8 cellular contexts compared by ENCODE assay signal in genomic region chr2:105143467-105144127, GRCh38.
A peak's percentile ranks its signal among the peaks of the same experiment; 100 is the strongest.
DNase-seq lines count a peak whose midpoint lies in the region; ATAC-seq and TF ChIP-seq lines count a peak whose summit lies in the region.

No MANE protein-coding gene starts in this region.

- H3K9me2 ChIP-seq in MM.1S (replicated peaks; ENCODE audit: insufficient read depth, low read length): no peaks in the 10 kb centered on the region

- H3K4me1 ChIP-seq in MM.1S (ENCODE audit: low read length): no peaks in the 10 kb centered on the region
- no peaks in the 10 kb centered on the region for H3K4me1 ChIP-seq in iPS-15b (ENCODE audit: control insufficient read depth, insufficient read depth, low read length)

- no peak overlapping the region for H3K9ac ChIP-seq in MM.1S (ENCODE audit: low read length)
- no peak overlapping the region for H3K9ac ChIP-seq in iPS-15b (ENCODE audit: low read depth, low read length)

- H3K4me3 ChIP-seq in GM06990 (replicated peaks; ENCODE audit: low read depth, low read length) (peak overlapping the region; percentile 36), MM.1S (ENCODE audit: low read length) (peak overlapping the region; percentile 51), iPS-15b (ENCODE audit: low read depth, low read length) (peak overlapping the region; percentile 69)

- DNase-seq in GM06990 (ENCODE audit: extremely low read depth, insufficient read length) (no peak), MM.1S (peak; percentile 41)
- DNase-seq in activated naive CD4-positive, alpha-beta T cell treated with anti-CD3 and anti-CD28 coated beads, Interleukin-2, amount 50 U/mL, for 16 hours: peak; percentile 33
- DNase-seq in stimulated activated CD4-positive, alpha-beta T cell treated with anti-CD3 and anti-CD28 coated beads, Interleukin-1b, Interleukin-23, amount 100 ng/mL, for 48 hours: peak; percentile 19

- H3K79me2 ChIP-seq in MM.1S (ENCODE audit: low read length): no peaks in the 10 kb centered on the region

- H2AFZ ChIP-seq in MM.1S (ENCODE audit: low read length): peak overlapping the region; percentile 20; the same call in 1 of the 2 replicates

- H3K9me3 ChIP-seq in MM.1S (replicated peaks; ENCODE audit: insufficient read depth, low read length): no peaks in the 10 kb centered on the region
- no peaks in the 10 kb centered on the region for H3K9me3 ChIP-seq in iPS-15b (ENCODE audit: control insufficient read depth, insufficient read depth, low read length)

- H4K20me1 ChIP-seq in MM.1S (ENCODE audit: insufficient read depth, low read length): no peaks in the 10 kb centered on the region

- no peak overlapping the region for H3K27ac ChIP-seq in MM.1S (ENCODE audit: low read length)

- no peaks in the 10 kb centered on the region for H3F3A ChIP-seq in MM.1S (ENCODE audit: insufficient read depth, low read length)

- ATAC-seq in HG02981 (IDR thresholded peaks at IDR 0.05; ENCODE audit: unreplicated experiment) (no peak), HG03460 (IDR thresholded peaks at IDR 0.05; ENCODE audit: unreplicated experiment) (no peak), GM19455 (IDR thresholded peaks at IDR 0.05; ENCODE audit: unreplicated experiment) (no peak)

- H3K27me3 ChIP-seq in GM06990 (replicated peaks; ENCODE audit: control insufficient read depth, insufficient read depth, low read length) (peaks cover 2% of the 10 kb centered on the region), MM.1S (replicated peaks; ENCODE audit: insufficient read depth, low read length) (peaks cover 3% of the 10 kb centered on the region; the same call in 1 of the 2 replicates), iPS-15b (ENCODE audit: control insufficient read depth, insufficient read depth, low read length) (peaks cover 16% of the 10 kb centered on the region)

- H3K36me3 ChIP-seq in GM06990 (ENCODE audit: control insufficient read depth, insufficient read depth, low read length): no peaks in the 10 kb centered on the region
- H3K36me3 ChIP-seq in MM.1S (replicated peaks; ENCODE audit: insufficient read depth, low read length): no peaks in the 10 kb centered on the region
- H3K36me3 ChIP-seq in iPS-15b (ENCODE audit: control insufficient read depth, insufficient read depth, low read length): no peaks in the 10 kb centered on the region

- TF ChIP-seq CTCF in GM06990 (IDR thresholded peaks at IDR 0.05; ENCODE audit: insufficient read depth, low read length, poor library complexity, severe bottlenecking) (no peak), MM.1S (IDR thresholded peaks at IDR 0.05; ENCODE audit: low read length) (no peak)

- H3K4me2 ChIP-seq in MM.1S (ENCODE audit: low read depth, low read length): peak overlapping the region; percentile 65; the same call in 1 of the 2 replicates
